1 cellular context compared by ENCODE assay signal in genomic region chr12:94874986-94875312, GRCh38.
TF ChIP-seq lines count a peak whose summit lies in the region.

No MANE protein-coding gene starts in this region.

TF ChIP-seq in HepG2, 621 proteins besides CTCF, POLR2A, EP300 and RAD21 (continued from another document):
- TF ChIP-seq, protein P1, sequence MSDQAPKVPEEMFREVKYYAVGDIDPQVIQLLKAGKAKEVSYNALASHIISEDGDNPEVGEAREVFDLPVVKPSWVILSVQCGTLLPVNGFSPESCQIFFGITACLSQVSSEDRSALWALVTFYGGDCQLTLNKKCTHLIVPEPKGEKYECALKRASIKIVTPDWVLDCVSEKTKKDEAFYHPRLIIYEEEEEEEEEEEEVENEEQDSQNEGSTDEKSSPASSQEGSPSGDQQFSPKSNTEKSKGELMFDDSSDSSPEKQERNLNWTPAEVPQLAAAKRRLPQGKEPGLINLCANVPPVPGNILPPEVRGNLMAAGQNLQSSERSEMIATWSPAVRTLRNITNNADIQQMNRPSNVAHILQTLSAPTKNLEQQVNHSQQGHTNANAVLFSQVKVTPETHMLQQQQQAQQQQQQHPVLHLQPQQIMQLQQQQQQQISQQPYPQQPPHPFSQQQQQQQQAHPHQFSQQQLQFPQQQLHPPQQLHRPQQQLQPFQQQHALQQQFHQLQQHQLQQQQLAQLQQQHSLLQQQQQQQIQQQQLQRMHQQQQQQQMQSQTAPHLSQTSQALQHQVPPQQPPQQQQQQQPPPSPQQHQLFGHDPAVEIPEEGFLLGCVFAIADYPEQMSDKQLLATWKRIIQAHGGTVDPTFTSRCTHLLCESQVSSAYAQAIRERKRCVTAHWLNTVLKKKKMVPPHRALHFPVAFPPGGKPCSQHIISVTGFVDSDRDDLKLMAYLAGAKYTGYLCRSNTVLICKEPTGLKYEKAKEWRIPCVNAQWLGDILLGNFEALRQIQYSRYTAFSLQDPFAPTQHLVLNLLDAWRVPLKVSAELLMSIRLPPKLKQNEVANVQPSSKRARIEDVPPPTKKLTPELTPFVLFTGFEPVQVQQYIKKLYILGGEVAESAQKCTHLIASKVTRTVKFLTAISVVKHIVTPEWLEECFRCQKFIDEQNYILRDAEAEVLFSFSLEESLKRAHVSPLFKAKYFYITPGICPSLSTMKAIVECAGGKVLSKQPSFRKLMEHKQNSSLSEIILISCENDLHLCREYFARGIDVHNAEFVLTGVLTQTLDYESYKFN (CRISPR knock-in tag; conservative IDR thresholded peaks at IDR 0.05) = no peak
- no peak for TF ChIP-seq POLR2AphosphoS5 (IDR thresholded peaks at IDR 0.05; ENCODE audit: low read depth, low read length)
- TF ChIP-seq ZFP90 (CRISPR knock-in tag; IDR thresholded peaks at IDR 0.05; ENCODE audit: borderline replicate concordance) = no peak
- TF ChIP-seq PCBP2 (optimal IDR thresholded peaks at IDR 0.05; ENCODE audit: low read depth, low read length, poor library complexity, severe bottlenecking) = no peak
- TF ChIP-seq ARID3A (IDR thresholded peaks at IDR 0.05; ENCODE audit: low read depth, low read length) = no peak
- no peak for TF ChIP-seq NR2F2 (IDR thresholded peaks at IDR 0.05; ENCODE audit: borderline replicate concordance, low read depth)
- no peak for TF ChIP-seq FOXK1 (CRISPR knock-in tag; IDR thresholded peaks at IDR 0.05; ENCODE audit: borderline replicate concordance, low read depth)
- TF ChIP-seq ZNF253 (CRISPR knock-in tag; IDR thresholded peaks at IDR 0.05; ENCODE audit: borderline replicate concordance) = no peak
- no peak for TF ChIP-seq REST (IDR thresholded peaks at IDR 0.05; ENCODE audit: borderline replicate concordance in 1 of 2, low read depth in 1 of 2, low read length in 2 of 2)
- TF ChIP-seq ZNF780A (CRISPR knock-in tag; IDR thresholded peaks at IDR 0.05) = no peak
- no peak for TF ChIP-seq ZKSCAN5 (CRISPR knock-in tag; IDR thresholded peaks at IDR 0.05)
- TF ChIP-seq BRCA1 (CRISPR knock-in tag; IDR thresholded peaks at IDR 0.05) = no peak
- TF ChIP-seq HOXA5 (CRISPR knock-in tag; IDR thresholded peaks at IDR 0.05) = no peak
- TF ChIP-seq BRD4 (CRISPR knock-in tag; IDR thresholded peaks at IDR 0.05) = no peak
- no peak for TF ChIP-seq ZSCAN31 (CRISPR knock-in tag; IDR thresholded peaks at IDR 0.05; ENCODE audit: low read depth)
- TF ChIP-seq TP53 (CRISPR knock-in tag; conservative IDR thresholded peaks at IDR 0.05) = no peak
